ENCODE assay signal across 1 cellular context in genomic region chr6:43744931-43745727, GRCh38.
TF ChIP-seq lines count a peak whose summit lies in the region.

No MANE protein-coding gene starts in this region.

TF ChIP-seq in K562, 482 proteins besides CTCF, POLR2A, EP300 and RAD21 (continued from another document):
- no peak for TF ChIP-seq ZBTB1 (CRISPR knock-in tag; IDR thresholded peaks at IDR 0.05; ENCODE audit: borderline replicate concordance, low read depth)
- TF ChIP-seq ZNF764 (CRISPR knock-in tag; IDR thresholded peaks at IDR 0.05; ENCODE audit: low read depth), result no peak
- TF ChIP-seq MCM7 (IDR thresholded peaks at IDR 0.05), result no peak
- TF ChIP-seq ZNF3 (CRISPR knock-in tag; IDR thresholded peaks at IDR 0.05), result no peak
- no peak for TF ChIP-seq MTA1 (IDR thresholded peaks at IDR 0.05; ENCODE audit: borderline replicate concordance)
- no peak for TF ChIP-seq CEBPB (tag; IDR thresholded peaks at IDR 0.05)
- no peak for TF ChIP-seq PBX2 (CRISPR knock-in tag; IDR thresholded peaks at IDR 0.05; ENCODE audit: low read depth)
- TF ChIP-seq PBX2 (tag; conservative IDR thresholded peaks at IDR 0.05; ENCODE audit: low read depth), result no peak
- no peak for TF ChIP-seq HNRNPH1 (optimal IDR thresholded peaks at IDR 0.05; ENCODE audit: low read depth, low read length)
- no peak for TF ChIP-seq GATA2 (CRISPR knock-in tag; IDR thresholded peaks at IDR 0.05)
